ENCODE assay signal across 1 cellular context in the genomic region with DNA sequence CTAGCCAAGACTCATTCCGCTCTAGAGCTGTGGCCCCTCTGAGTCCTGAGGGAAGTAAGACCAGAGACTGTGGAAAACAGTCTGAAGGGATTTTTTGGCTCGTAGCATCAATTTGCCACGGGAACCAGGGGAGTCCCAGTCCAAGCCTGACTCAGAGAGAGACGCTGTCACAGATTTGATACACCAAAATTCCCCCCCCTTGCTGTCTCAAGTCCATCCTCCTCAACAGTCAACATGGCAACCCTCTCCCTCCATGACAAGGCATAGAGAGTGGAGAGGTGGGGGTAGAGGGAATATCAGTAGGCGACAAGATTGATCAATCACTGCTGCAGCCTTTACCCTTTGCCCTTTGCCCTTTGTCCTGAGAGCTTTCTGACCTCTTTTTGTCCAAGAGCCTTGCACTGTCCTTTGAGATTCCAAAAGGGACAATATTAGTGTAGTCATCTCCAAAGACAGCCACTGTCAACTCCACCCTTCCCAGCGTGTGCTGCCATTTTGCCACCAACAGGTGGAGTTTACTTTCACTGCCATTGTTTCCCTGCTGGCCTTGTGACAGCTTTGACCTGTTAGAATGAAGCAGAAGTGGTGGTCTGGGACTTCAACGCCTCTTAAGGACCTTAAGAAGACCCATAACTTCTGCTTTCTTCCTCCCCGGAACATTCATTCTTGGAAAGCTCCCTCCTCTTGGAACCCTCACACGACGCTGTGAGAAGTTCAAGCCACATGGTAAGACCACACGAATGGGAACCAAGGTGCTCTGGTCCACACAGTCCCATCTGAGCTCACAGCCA.
TF ChIP-seq lines count a peak whose summit lies in the region.

No MANE protein-coding gene starts in this region.

TF ChIP-seq in GM23338, 12 proteins besides CTCF, POLR2A, EP300 and RAD21:
- TF ChIP-seq, protein P1, sequence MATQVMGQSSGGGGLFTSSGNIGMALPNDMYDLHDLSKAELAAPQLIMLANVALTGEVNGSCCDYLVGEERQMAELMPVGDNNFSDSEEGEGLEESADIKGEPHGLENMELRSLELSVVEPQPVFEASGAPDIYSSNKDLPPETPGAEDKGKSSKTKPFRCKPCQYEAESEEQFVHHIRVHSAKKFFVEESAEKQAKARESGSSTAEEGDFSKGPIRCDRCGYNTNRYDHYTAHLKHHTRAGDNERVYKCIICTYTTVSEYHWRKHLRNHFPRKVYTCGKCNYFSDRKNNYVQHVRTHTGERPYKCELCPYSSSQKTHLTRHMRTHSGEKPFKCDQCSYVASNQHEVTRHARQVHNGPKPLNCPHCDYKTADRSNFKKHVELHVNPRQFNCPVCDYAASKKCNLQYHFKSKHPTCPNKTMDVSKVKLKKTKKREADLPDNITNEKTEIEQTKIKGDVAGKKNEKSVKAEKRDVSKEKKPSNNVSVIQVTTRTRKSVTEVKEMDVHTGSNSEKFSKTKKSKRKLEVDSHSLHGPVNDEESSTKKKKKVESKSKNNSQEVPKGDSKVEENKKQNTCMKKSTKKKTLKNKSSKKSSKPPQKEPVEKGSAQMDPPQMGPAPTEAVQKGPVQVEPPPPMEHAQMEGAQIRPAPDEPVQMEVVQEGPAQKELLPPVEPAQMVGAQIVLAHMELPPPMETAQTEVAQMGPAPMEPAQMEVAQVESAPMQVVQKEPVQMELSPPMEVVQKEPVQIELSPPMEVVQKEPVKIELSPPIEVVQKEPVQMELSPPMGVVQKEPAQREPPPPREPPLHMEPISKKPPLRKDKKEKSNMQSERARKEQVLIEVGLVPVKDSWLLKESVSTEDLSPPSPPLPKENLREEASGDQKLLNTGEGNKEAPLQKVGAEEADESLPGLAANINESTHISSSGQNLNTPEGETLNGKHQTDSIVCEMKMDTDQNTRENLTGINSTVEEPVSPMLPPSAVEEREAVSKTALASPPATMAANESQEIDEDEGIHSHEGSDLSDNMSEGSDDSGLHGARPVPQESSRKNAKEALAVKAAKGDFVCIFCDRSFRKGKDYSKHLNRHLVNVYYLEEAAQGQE (IDR thresholded peaks at IDR 0.05; ENCODE audit: unreplicated experiment) = no peak
- TF ChIP-seq EZH2phosphoT487 (IDR thresholded peaks at IDR 0.05; ENCODE audit: unreplicated experiment) (no peak), ZNF114 (CRISPR knock-in tag; IDR thresholded peaks at IDR 0.05) (no peak)
TF ChIP-seq in GM23338: peak in this region for 0.
